7 cellular contexts compared by ENCODE assay signal in genomic region chr6:21664263-21665081, GRCh38.
A peak's percentile ranks its signal among the peaks of the same experiment; 100 is the strongest.
DNase-seq lines count a peak whose midpoint lies in the region; ATAC-seq and TF ChIP-seq lines count a peak whose summit lies in the region.

No MANE protein-coding gene starts in this region.

- H2AFZ ChIP-seq in PC-9, result peak overlapping the region; percentile 80

- H3K4me3 Mint-ChIP-seq in osteocyte (ENCODE audit: unreplicated experiment), result peak overlapping the region; percentile 81

- H3K4me1 ChIP-seq in PC-9 (replicated peaks; ENCODE audit: insufficient read depth), result 0 out of 2 replicates have a peak, but pooled peaks cover 10% of the 10 kb centered on the region

- CTCF ChIA-PET in PC-9 (lab: Charles Lee), result no interaction called here

- no peaks in the 10 kb centered on the region for H3K36me3 ChIP-seq in PC-9 (ENCODE audit: low read depth)

- H4K20me1 ChIP-seq in PC-9 (ENCODE audit: insufficient read depth), result no peaks in the 10 kb centered on the region

- H3K27me3 Mint-ChIP-seq in osteocyte (ENCODE audit: unreplicated experiment), result peaks cover 61% of the 10 kb centered on the region

- H3K4me3 ChIP-seq in PC-9 (peak overlapping the region; percentile 52), foreskin fibroblast (ENCODE audit: low read depth in 1 of 2, low read length in 2 of 2) (peak overlapping the region; percentile 40 to 53)

- peak overlapping the region; percentile 14 for H3K27ac Mint-ChIP-seq in osteocyte (ENCODE audit: unreplicated experiment)

- no peaks in the 10 kb centered on the region for H3F3A ChIP-seq in PC-9 (ENCODE audit: insufficient read depth, low read depth)

- DNase-seq in GM03348 (ENCODE audit: low spot score) (peak; percentile 47), PC-9 (peak in 1 of 2 experiments; percentile 34), foreskin fibroblast (peak in 1 of 2 donors; percentile 38), osteocyte (ENCODE audit: extremely low spot score, unreplicated experiment) (no peak), NCI-H2107 (lab: John Stamatoyannopoulos, UW) (no peak)
- no peak for DNase-seq in activated CD4-positive, CD25-positive, alpha-beta regulatory T cell (lab: John Stamatoyannopoulos, UW)

- H3K27ac ChIP-seq in PC-9, result no peak overlapping the region

- TF ChIP-seq CTCF in PC-9 (conservative IDR thresholded peaks at IDR 0.05), result no peak
- no peak for TF ChIP-seq CTCF in foreskin fibroblast (IDR thresholded peaks at IDR 0.05; ENCODE audit: low read depth, low read length)
- no peak for TF ChIP-seq CTCF in osteocyte (IDR thresholded peaks at IDR 0.05)

- ATAC-seq in HG03025 (IDR thresholded peaks at IDR 0.05; ENCODE audit: low FRiP score, unreplicated experiment), result no peak

- peaks cover 30% of the 10 kb centered on the region for H3K27me3 ChIP-seq in PC-9 (ENCODE audit: insufficient read depth, low read depth)

- H3K9me2 ChIP-seq in PC-9 (ENCODE audit: insufficient read depth), result no peaks in the 10 kb centered on the region

- peaks cover 30% of the 10 kb centered on the region for H3K4me1 Mint-ChIP-seq in osteocyte (ENCODE audit: unreplicated experiment)

- no peaks in the 10 kb centered on the region for H3K9me3 Mint-ChIP-seq in osteocyte (ENCODE audit: unreplicated experiment)

- BruUV-seq in PC-9 (replicated peaks; lab: Mats Ljungman, UMichigan), result no TSS peak

- intact Hi-C loops in PC-9 (cut with micrococcal nuclease; ENCODE audit: unreplicated experiment), result loop anchor here (10.0 kb wide), 1 partner anchor 140 kb away; no protein-coding TSS in a partner anchor

- H3K9me3 ChIP-seq in PC-9 (ENCODE audit: insufficient read depth, low read depth), result no peaks in the 10 kb centered on the region

- H3K4me2 ChIP-seq in PC-9, result peak overlapping the region; percentile 82

- H3K79me2 ChIP-seq in PC-9 (ENCODE audit: low read depth), result no peaks in the 10 kb centered on the region

- H3K36me3 Mint-ChIP-seq in osteocyte (ENCODE audit: unreplicated experiment), result no peaks in the 10 kb centered on the region

- POLR2A ChIA-PET in PC-9 (lab: Charles Lee; ENCODE audit: unreplicated experiment), result no interaction called here
